22 cellular contexts compared by ENCODE assay signal in genomic region chr3:72032435-72033118, GRCh38.
A peak's percentile ranks its signal among the peaks of the same experiment; 100 is the strongest.
DNase-seq lines count a peak whose midpoint lies in the region; ATAC-seq, FAIRE-seq and TF ChIP-seq lines count a peak whose summit lies in the region.
"Had no signal": no experiment of that assay in that cellular context is flagged by ENCODE, and none has a peak within 500 bp of the region (broad histone marks: within the 10 kb centered on the region; RNA-seq: fewer than 3 reads in every experiment).

No MANE protein-coding gene starts in this region.

- TF ChIP-seq POLR2A in GM12891 (IDR thresholded peaks at IDR 0.05; ENCODE audit: low read depth, low read length): no peak

- peak overlapping the region; percentile 61 for H3K27ac Mint-ChIP-seq in dendritic cell treated with granulocyte-macrophage colony-stimulating factor and Interleukin-4, amounts not matched to agents 40 ng/mL and 50 ng/mL, for 4 days
- H3K27ac Mint-ChIP-seq: nephron progenitor cell, progenitor cell of endocrine pancreas had no signal

- no peak for TF ChIP-seq CTCF in neutrophil (IDR thresholded peaks at IDR 0.05)

- no peaks in the 10 kb centered on the region for H3K9me3 ChIP-seq in neutrophil
- H3K9me3 ChIP-seq: SJCRH30, thyroid gland had no signal

- H3K27me3 ChIP-seq in neutrophil: no peaks in the 10 kb centered on the region
- H3K27me3 ChIP-seq: SJCRH30, thyroid gland had no signal

- DNase-seq in GM12891 (ENCODE audit: insufficient read length, low spot score) (no peak), HT1080 (ENCODE audit: low read depth) (peak; percentile 11), HuH-7.5 (ENCODE audit: low spot score) (no peak), HEK293T (ENCODE audit: extremely low spot score) (no peak)
- DNase-seq: DMS79 treated with DMSO at 0.1 percent for 48 hours; effector memory CD4-positive, alpha-beta T cell; NCI-H1436 treated with DMSO at 0.1 percent for 48 hours; NCI-H69; nephron progenitor cell; SJCRH30; stimulated activated naive CD4-positive, alpha-beta T cell; thyroid gland had no signal

- peaks cover 5% of the 10 kb centered on the region for H3K36me3 Mint-ChIP-seq in dendritic cell treated with granulocyte-macrophage colony-stimulating factor and Interleukin-4, amounts not matched to agents 40 ng/mL and 50 ng/mL, for 4 days (ENCODE audit: low read depth)

- peaks cover 13% of the 10 kb centered on the region for H3K9me3 Mint-ChIP-seq in dendritic cell treated with granulocyte-macrophage colony-stimulating factor and Interleukin-4, amounts not matched to agents 40 ng/mL and 50 ng/mL, for 4 days

- peaks cover 3 to 21% of the 10 kb centered on the region in 2 experiments for H3K4me1 ChIP-seq in neutrophil (ENCODE audit: control insufficient read depth in 1 of 2, insufficient read depth in 1 of 2, low read depth in 1 of 2, low read length in 1 of 2)
- H3K4me1 ChIP-seq: SJCRH30, thyroid gland had no signal

- H3K27me3 Mint-ChIP-seq in dendritic cell treated with granulocyte-macrophage colony-stimulating factor and Interleukin-4, amounts not matched to agents 40 ng/mL and 50 ng/mL, for 4 days: peaks cover 2% of the 10 kb centered on the region

- POLR2A ChIA-PET in HEK293T (lab: Yijun Ruan, JAX): no interaction called here

- CTCF ChIA-PET in HEK293T (lab: Yijun Ruan, JAX): no interaction called here

- H3K27ac ChIP-seq in neutrophil: peak overlapping the region; percentile 55
- H3K27ac ChIP-seq: SJCRH30, thyroid gland had no signal

- H3K36me3 ChIP-seq in neutrophil: no peaks in the 10 kb centered on the region
- H3K36me3 ChIP-seq: SJCRH30, thyroid gland had no signal

- intact Hi-C loops in dendritic cell treated with granulocyte-macrophage colony-stimulating factor and Interleukin-4, amounts not matched to agents 40 ng/mL and 50 ng/mL, for 4 days (cut with micrococcal nuclease): loop anchor here (10.0 kb wide), 2 partner anchors 48 to 52 kb away; no protein-coding TSS in a partner anchor

- H3K4me3 Mint-ChIP-seq in dendritic cell treated with granulocyte-macrophage colony-stimulating factor and Interleukin-4, amounts not matched to agents 40 ng/mL and 50 ng/mL, for 4 days: no peak overlapping the region
- H3K4me3 Mint-ChIP-seq: nephron progenitor cell had no signal

- no peak for ATAC-seq in GM18519 (IDR thresholded peaks at IDR 0.05; ENCODE audit: low FRiP score, unreplicated experiment)
- ATAC-seq: activated CD4-positive, CD25-positive, alpha-beta regulatory T cell treated with anti-CD3 and anti-CD28 coated beads, Interleukin-2, amount 50 U/mL, for 24 hours; activated naive CD4-positive, alpha-beta T cell treated with anti-CD3 and anti-CD28 coated beads, Interleukin-2, amount 50 U/mL, for 72 hours; esophagus mucosa; left lobe of liver had no signal

- FAIRE-seq in GM12891 (lab: Jason Lieb, UNC): peak; percentile 13
- FAIRE-seq: astrocyte had no signal

- no peak overlapping the region for H3K4me3 ChIP-seq in neutrophil (ENCODE audit: low read depth in 1 of 2, low read length in 1 of 2)
- H3K4me3 ChIP-seq: SJCRH30, skin epidermis, thyroid gland had no signal

- H3K4me1 Mint-ChIP-seq in dendritic cell treated with granulocyte-macrophage colony-stimulating factor and Interleukin-4, amounts not matched to agents 40 ng/mL and 50 ng/mL, for 4 days (ENCODE audit: low read depth): peaks cover 65% of the 10 kb centered on the region

TF ChIP-seq in GM12891, 5 proteins besides CTCF, POLR2A, EP300 and RAD21:
- TF ChIP-seq POLR2AphosphoS5 (IDR thresholded peaks at IDR 0.05; ENCODE audit: low read depth, low read length) (no peak), POU2F2 (IDR thresholded peaks at IDR 0.05; ENCODE audit: low read depth, low read length) (no peak), TAF1 (IDR thresholded peaks at IDR 0.05; ENCODE audit: low read depth, low read length) (no peak), SPI1 (IDR thresholded peaks at IDR 0.05; ENCODE audit: low read depth, low read length) (no peak), PAX5 (IDR thresholded peaks at IDR 0.05; ENCODE audit: insufficient read depth, low read length, severe bottlenecking) (no peak)

TF ChIP-seq in HEK293T, 16 proteins besides CTCF, POLR2A, EP300 and RAD21:
- TF ChIP-seq LEF1 (IDR thresholded peaks at IDR 0.05; ENCODE audit: borderline replicate concordance) (no peak), L3MBTL2 (conservative IDR thresholded peaks at IDR 0.05) (no peak), ARNT (IDR thresholded peaks at IDR 0.05) (no peak), NFRKB (IDR thresholded peaks at IDR 0.05) (no peak), CTBP1 (IDR thresholded peaks at IDR 0.05; ENCODE audit: borderline replicate concordance) (no peak), PKNOX1 (IDR thresholded peaks at IDR 0.05) (no peak), HDGF (IDR thresholded peaks at IDR 0.05; ENCODE audit: borderline replicate concordance) (no peak), FOXA1 (IDR thresholded peaks at IDR 0.05) (no peak), ZNF384 (IDR thresholded peaks at IDR 0.05) (no peak), BHLHE40 (IDR thresholded peaks at IDR 0.05; ENCODE audit: borderline replicate concordance) (no peak), TARDBP (IDR thresholded peaks at IDR 0.05) (no peak), FOXK2 (IDR thresholded peaks at IDR 0.05) (no peak), ELF4 (IDR thresholded peaks at IDR 0.05) (no peak), SP1 (IDR thresholded peaks at IDR 0.05) (no peak), SUZ12 (IDR thresholded peaks at IDR 0.05) (no peak), FOXM1 (IDR thresholded peaks at IDR 0.05; ENCODE audit: borderline replicate concordance) (no peak)
